ENCODE assay signal across 23 cellular contexts in the genomic region with DNA sequence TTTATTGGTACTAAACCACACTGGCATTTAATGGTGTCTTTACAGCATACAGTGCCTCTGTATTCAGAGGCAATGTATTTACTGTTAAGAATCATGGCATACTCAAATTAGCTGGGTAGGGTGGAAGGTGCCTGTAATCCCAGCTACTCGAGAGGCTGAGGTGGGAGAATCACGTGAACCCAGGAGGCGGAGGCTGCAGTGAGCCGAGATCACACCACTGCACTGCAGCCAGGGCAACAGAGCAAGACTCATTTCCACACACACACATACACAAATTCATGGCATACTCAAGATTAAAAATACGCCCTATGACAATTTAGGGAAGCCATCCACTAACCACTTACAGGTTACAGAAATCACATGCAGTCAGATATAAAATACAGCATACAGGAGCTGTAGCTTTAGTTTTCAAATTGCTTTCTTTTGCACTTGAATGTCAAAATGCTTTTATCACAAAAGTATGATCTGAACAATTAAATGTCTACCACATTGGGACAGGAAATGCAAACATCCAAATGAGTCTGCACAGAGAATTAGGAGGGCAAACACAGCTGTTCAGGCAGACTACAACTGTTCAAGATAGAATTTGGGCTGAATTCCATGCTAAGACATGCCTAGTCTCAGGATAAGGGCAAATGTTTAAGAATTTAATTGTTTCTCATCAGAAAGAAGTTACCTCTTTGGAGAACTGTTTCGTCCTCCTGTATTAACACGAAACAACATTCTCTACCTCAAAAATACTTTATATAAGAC.
"Had no signal": no experiment of that assay in that cellular context is flagged by ENCODE, and none has a peak within 500 bp of the region (broad histone marks: within the 10 kb centered on the region; RNA-seq: fewer than 3 reads in every experiment).

No MANE protein-coding gene starts in this region.

- DNase-seq: activated CD4-positive, alpha-beta T cell treated with anti-CD3 and anti-CD28 coated beads, Interleukin-2, amount 50 U/mL, for 1 hour; activated naive CD4-positive, alpha-beta T cell treated with Interleukin-2 at 50 U/mL for 16 hours; activated T-cell treated with anti-CD3 and anti-CD28 coated beads, Interleukin-2, amount 50 U/mL, for 24 hours; amygdala; caudate nucleus; dermis blood vessel endothelial cell; effector CD8-positive, alpha-beta T cell; foreskin keratinocyte; immature natural killer cell; lower lobe of right lung; mesendoderm; mucosa of descending colon; naive thymus-derived CD4-positive, alpha-beta T cell; psoas muscle; stimulated activated CD4-positive, alpha-beta T cell treated with anti-CD3 and anti-CD28 coated beads, Interleukin-2, amount 100 ng/mL, for 24 hours; T-helper 2 cell had no signal

- ATAC-seq: activated CD4-positive, CD25-positive, alpha-beta regulatory T cell treated with anti-CD3 and anti-CD28 coated beads, Interleukin-2, amount 50 U/mL, for 24 hours; foreskin keratinocyte; left lobe of liver; mucosa of descending colon; naive thymus-derived CD4-positive, alpha-beta T cell; psoas muscle; stimulated activated memory B cell treated with anti-CD40 and anti-IgM and Interleukin-4, amounts not matched to agents 10 μg/mL and 1 μg/mL and 100 μg/mL, for 72 hours had no signal

- H3K27me3 Mint-ChIP-seq: activated T-cell treated with anti-CD3 and anti-CD28 coated beads, Interleukin-2, amount 50 U/mL, for 24 hours; naive thymus-derived CD4-positive, alpha-beta T cell; stimulated activated memory B cell treated with anti-CD40 and anti-IgM and Interleukin-4, amounts not matched to agents 10 μg/mL and 1 μg/mL and 100 μg/mL, for 72 hours; type B pancreatic cell had no signal

- H3K27ac ChIP-seq: foreskin keratinocyte, lower lobe of right lung, psoas muscle, right atrium auricular region, vagina had no signal

- H3K27me3 ChIP-seq: foreskin keratinocyte, right atrium auricular region, vagina had no signal

- H3K9me3 Mint-ChIP-seq: activated T-cell treated with anti-CD3 and anti-CD28 coated beads, Interleukin-2, amount 50 U/mL, for 24 hours; activated T-helper 2 cell treated with anti-CD3 and anti-CD28 coated beads, Interferon-gamma antibody, Interleukin-2, Interleukin-4, amounts not matched to agents 10 μg/mL and 5 μg/mL and 100 μg/mL, durations not matched to agents 14 hours and 24 hours and 36 hours; immature natural killer cell; stimulated activated memory B cell treated with anti-CD40 and anti-IgM and Interleukin-4, amounts not matched to agents 10 μg/mL and 1 μg/mL and 100 μg/mL, for 72 hours; type B pancreatic cell had no signal

- H3K4me3 ChIP-seq: lower lobe of right lung, mucosa of descending colon, psoas muscle, right atrium auricular region, vagina had no signal

- H3K4me3 Mint-ChIP-seq: activated T-cell treated with anti-CD3 and anti-CD28 coated beads, Interleukin-2, amount 50 U/mL, for 24 hours; immature natural killer cell; naive thymus-derived CD4-positive, alpha-beta T cell; stimulated activated memory B cell treated with anti-CD40 and anti-IgM and Interleukin-4, amounts not matched to agents 10 μg/mL and 1 μg/mL and 100 μg/mL, for 72 hours; type B pancreatic cell had no signal

- H3K27ac Mint-ChIP-seq: activated T-cell treated with anti-CD3 and anti-CD28 coated beads, Interleukin-2, amount 50 U/mL, for 24 hours; activated T-helper 2 cell treated with anti-CD3 and anti-CD28 coated beads, Interferon-gamma antibody, Interleukin-2, Interleukin-4, amounts not matched to agents 10 μg/mL and 5 μg/mL and 100 μg/mL, durations not matched to agents 14 hours and 24 hours and 36 hours; stimulated activated memory B cell treated with anti-CD40 and anti-IgM and Interleukin-4, amounts not matched to agents 10 μg/mL and 1 μg/mL and 100 μg/mL, for 72 hours; type B pancreatic cell had no signal

- H3K9me3 ChIP-seq: lower lobe of right lung, mucosa of descending colon, psoas muscle, right atrium auricular region, vagina had no signal
